In the genomic region with DNA sequence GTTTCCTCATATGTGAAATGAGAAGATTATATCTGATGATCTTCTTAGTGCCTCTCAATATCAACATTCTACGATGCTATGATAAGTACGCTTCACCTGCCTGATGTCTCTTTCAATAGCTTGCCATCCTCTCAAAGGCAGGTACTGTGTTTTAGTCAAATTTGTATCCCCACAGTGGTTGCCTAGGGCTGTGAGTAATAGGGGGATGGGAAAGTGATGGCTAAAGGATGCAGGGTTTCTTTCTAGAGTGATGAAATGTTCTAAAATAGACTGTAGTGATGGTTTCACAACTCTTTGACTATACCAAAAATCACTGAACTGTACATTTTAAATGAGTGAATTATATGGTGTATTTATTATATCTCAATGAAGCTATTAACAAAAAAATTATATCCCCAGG, we compare ENCODE assay signal across 10 cellular contexts.
"Had no signal": no experiment of that assay in that cellular context is flagged by ENCODE, and none has a peak within 500 bp of the region (broad histone marks: within the 10 kb centered on the region; RNA-seq: fewer than 3 reads in every experiment).

No MANE protein-coding gene starts in this region.

- DNase-seq: GM23248, GOT3, H7, HFFc6, IMR-90, KG1 had no signal

- H3K27ac Mint-ChIP-seq: HFFc6 had no signal

- ATAC-seq: HCT116, K562 had no signal

- H3K27ac ChIP-seq: GM23248 had no signal

- H3K9ac ChIP-seq: GM23248 had no signal

- H3K4me1 ChIP-seq: HAP-1 had no signal

- H3K9me3 Mint-ChIP-seq: HFFc6 had no signal

- FAIRE-seq: HTR-8/SVneo, K562 had no signal

- H3K4me3 Mint-ChIP-seq: HFFc6 had no signal

- H2AFZ ChIP-seq: GM23248 had no signal

- H3K4me3 ChIP-seq: GM23248, HAP-1, K562 had no signal

- H3K9me3 ChIP-seq: HAP-1 had no signal

- H3K36me3 ChIP-seq: HAP-1 had no signal
